ENCODE assay signal across 9 cellular contexts in the genomic region with DNA sequence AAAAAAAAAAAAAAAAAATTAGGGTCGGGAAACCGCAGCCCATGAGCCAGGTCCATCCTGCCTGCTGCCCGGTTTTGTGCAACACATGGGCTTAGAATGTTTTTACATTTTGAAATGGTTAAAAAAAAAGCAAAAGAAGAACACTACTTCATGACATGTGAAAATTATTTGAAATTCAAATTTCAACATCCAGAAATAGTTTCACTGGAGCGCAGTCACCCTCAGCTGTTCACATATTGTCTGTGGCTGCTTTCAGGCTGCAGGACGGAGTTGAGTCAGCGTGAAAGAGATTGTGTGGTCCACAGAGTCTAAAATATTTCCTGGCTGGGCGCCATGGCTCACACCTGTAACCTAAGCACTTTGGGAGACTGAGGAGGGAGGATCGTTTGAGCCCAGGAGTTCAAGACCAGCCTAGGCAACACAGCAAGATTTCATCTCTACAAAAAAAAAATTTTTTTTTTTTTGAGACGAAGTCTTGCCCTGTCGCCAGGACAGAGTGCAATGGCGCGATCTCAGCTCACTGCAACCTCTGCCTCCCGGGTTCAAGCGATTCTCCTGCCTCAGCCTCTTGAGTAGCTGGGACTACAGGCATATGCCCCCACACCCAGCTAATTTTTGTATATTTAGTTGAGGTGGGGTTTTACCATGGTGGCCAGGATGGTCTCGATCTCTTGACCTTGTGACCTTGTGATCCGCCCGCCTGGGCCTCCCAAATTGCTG.
DNase-seq lines count a peak whose midpoint lies in the region; ATAC-seq and TF ChIP-seq lines count a peak whose summit lies in the region.
"Had no signal": no experiment of that assay in that cellular context is flagged by ENCODE, and none has a peak within 500 bp of the region (broad histone marks: within the 10 kb centered on the region; RNA-seq: fewer than 3 reads in every experiment).

No MANE protein-coding gene starts in this region.

- no peaks in the 10 kb centered on the region for H3K27me3 ChIP-seq in lower lobe of right lung (ENCODE audit: low read depth)

- H3K4me1 Mint-ChIP-seq in type B pancreatic cell (ENCODE audit: unreplicated experiment): peaks cover 16% of the 10 kb centered on the region

- H3K9me3 Mint-ChIP-seq in type B pancreatic cell: no peaks in the 10 kb centered on the region

- H3K4me3 Mint-ChIP-seq in type B pancreatic cell: no peak overlapping the region

- H3K27ac ChIP-seq in lower lobe of right lung: no peak overlapping the region
- H3K27ac ChIP-seq: heart left ventricle had no signal

- ATAC-seq in GM18861 (IDR thresholded peaks at IDR 0.05; ENCODE audit: unreplicated experiment) (peak; percentile 87), GM21723 (IDR thresholded peaks at IDR 0.05; ENCODE audit: unreplicated experiment) (peak; percentile 92), lower lobe of right lung (peak; percentile 58 to 59)

- no peaks in the 10 kb centered on the region for H3K9me3 ChIP-seq in lower lobe of right lung
- H3K9me3 ChIP-seq: heart left ventricle had no signal

- H3K36me3 Mint-ChIP-seq in type B pancreatic cell: no peaks in the 10 kb centered on the region

- TF ChIP-seq CTCF in lower lobe of right lung (IDR thresholded peaks at IDR 0.05): no peak
- TF ChIP-seq CTCF in type B pancreatic cell (conservative IDR thresholded peaks at IDR 0.05): no peak

- no peak overlapping the region for H3K4me3 ChIP-seq in lower lobe of right lung
- H3K4me3 ChIP-seq: heart left ventricle had no signal

- H3K27ac Mint-ChIP-seq in type B pancreatic cell: no peak overlapping the region

- DNase-seq in LHCN-M2 (ENCODE audit: low read depth): peak; percentile 75
- DNase-seq in lower lobe of right lung: peak; percentile 22
- no peak for DNase-seq in SK-N-DZ (ENCODE audit: low spot score)
- DNase-seq in type B pancreatic cell (ENCODE audit: extremely low spot score, unreplicated experiment): no peak
- no peak for DNase-seq in SHP77 treated with DMSO at 0.1 percent for 48 hours (lab: John Stamatoyannopoulos, UW)
- no peak for DNase-seq in NCI-H82 (lab: John Stamatoyannopoulos, UW)
- DNase-seq: heart left ventricle had no signal

- no peaks in the 10 kb centered on the region for H3K36me3 ChIP-seq in lower lobe of right lung
- H3K36me3 ChIP-seq: heart left ventricle had no signal

- intact Hi-C loops in lower lobe of right lung (cut with DNase I): no loop called here

- H3K27me3 Mint-ChIP-seq in type B pancreatic cell: peaks cover 1% of the 10 kb centered on the region

- no peaks in the 10 kb centered on the region for H3K4me1 ChIP-seq in lower lobe of right lung

Comparison
In these comparisons a context has a peak if more than half of its experiments do, and no peak if none do; other contexts are left out.
1. DNase-seq: peak in LHCN-M2 (single experiment) and lower lobe of right lung (single experiment); none in SK-N-DZ (single experiment), type B pancreatic cell (single experiment), SHP77 treated with DMSO at 0.1 percent for 48 hours (single experiment) and NCI-H82 (single experiment).
2. Peak in every context shown above with its lines, with median percentiles within 50 percentile points of each other: ATAC-seq.